14 cellular contexts compared by ENCODE assay signal in the genomic region with DNA sequence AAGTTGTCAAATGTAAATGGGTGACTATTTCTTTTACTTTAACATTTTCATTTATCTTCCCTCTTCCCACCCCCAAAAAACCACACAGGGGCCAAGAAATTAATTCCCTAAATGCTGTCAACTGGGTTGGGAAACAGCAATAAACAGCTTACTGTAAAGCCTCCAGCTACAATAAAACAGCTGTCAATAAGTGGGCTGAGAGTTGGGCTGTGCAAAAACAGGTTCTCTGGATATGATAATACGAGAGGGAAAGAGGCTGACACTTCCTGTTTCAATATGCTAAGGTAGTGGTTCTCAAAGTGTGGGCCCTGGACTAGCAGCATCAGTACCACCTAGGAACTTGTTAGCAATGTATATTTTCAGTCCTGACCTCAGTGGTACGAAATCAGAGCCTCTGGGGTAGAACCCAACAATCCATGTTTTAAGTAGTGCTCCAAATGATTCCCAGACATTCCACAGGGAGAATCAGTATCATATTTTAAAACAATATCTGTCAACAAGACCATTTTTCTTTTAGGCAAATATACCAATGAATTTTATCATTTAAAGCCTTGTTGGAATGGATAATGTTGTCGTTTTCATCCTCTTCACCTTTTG. TPM values are rescaled to one million over a fixed set of nuclear protein-coding genes. Genes with fewer than 3 reads are reported as not detected.
A peak's percentile ranks its signal among the peaks of the same experiment; 100 is the strongest.
DNase-seq lines count a peak whose midpoint lies in the region; ATAC-seq and TF ChIP-seq lines count a peak whose summit lies in the region.
"Had no signal": no experiment of that assay in that cellular context is flagged by ENCODE, and none has a peak within 500 bp of the region (broad histone marks: within the 10 kb centered on the region; RNA-seq: fewer than 3 reads in every experiment).

No MANE protein-coding gene starts in this region.

- ATAC-seq in activated T-cell treated with anti-CD3 and anti-CD28 coated beads, Interleukin-2, amount 50 U/mL, for 72 hours (replicated peaks in 1 of 2): peak; percentile 42 to 49
- ATAC-seq in HG03025 (IDR thresholded peaks at IDR 0.05; ENCODE audit: low FRiP score, unreplicated experiment) (peak; percentile 68), activated B cell treated with CpG ODN at 0.5 μM for 24 hours (ENCODE audit: low read depth) (peak; percentile 72), GM21360 (IDR thresholded peaks at IDR 0.05; ENCODE audit: unreplicated experiment) (no peak)
- ATAC-seq in stimulated activated naive CD8-positive, alpha-beta T cell treated with anti-CD3 and anti-CD28 coated beads, Interleukin-15, amount 100 ng/mL, for 72 hours: peak; percentile 64
- ATAC-seq: T-helper 17 cell had no signal

- POLR2A ChIA-PET in activated B cell treated with CpG ODN at 0.5 μM for 24 hours (lab: Charles Lee): interaction anchor here (0.7 kb wide), 1 partner anchor 16 kb away, joined by 5 read pairs; no protein-coding TSS in a partner anchor

- no peaks in the 10 kb centered on the region for H3K9me3 Mint-ChIP-seq in activated T-cell treated with anti-CD3 and anti-CD28 coated beads, Interleukin-2, amount 50 U/mL, for 72 hours
- no peaks in the 10 kb centered on the region for H3K9me3 Mint-ChIP-seq in activated B cell treated with CpG ODN at 0.5 μM for 24 hours
- H3K9me3 Mint-ChIP-seq in stimulated activated naive CD8-positive, alpha-beta T cell treated with anti-CD3 and anti-CD28 coated beads, Interleukin-15, amount 100 ng/mL, for 72 hours: no peaks in the 10 kb centered on the region

- no peaks in the 10 kb centered on the region for H3K36me3 Mint-ChIP-seq in activated T-cell treated with anti-CD3 and anti-CD28 coated beads, Interleukin-2, amount 50 U/mL, for 72 hours (ENCODE audit: insufficient read depth in 2 of 2)
- H3K36me3 Mint-ChIP-seq in activated B cell treated with CpG ODN at 0.5 μM for 24 hours (ENCODE audit: low read depth): no peaks in the 10 kb centered on the region

- CTCF ChIA-PET in activated B cell treated with CpG ODN at 0.5 μM for 24 hours (lab: Charles Lee): interaction anchor here (3.9 kb wide), 1 partner anchor 533 kb away, joined by 26 read pairs; no protein-coding TSS in a partner anchor

- H3K4me1 Mint-ChIP-seq in activated T-cell treated with anti-CD3 and anti-CD28 coated beads, Interleukin-2, amount 50 U/mL, for 72 hours (ENCODE audit: low read depth): peaks cover 7% of the 10 kb centered on the region
- H3K4me1 Mint-ChIP-seq in activated B cell treated with CpG ODN at 0.5 μM for 24 hours: peaks cover 42% of the 10 kb centered on the region
- H3K4me1 Mint-ChIP-seq in stimulated activated naive CD8-positive, alpha-beta T cell treated with anti-CD3 and anti-CD28 coated beads, Interleukin-15, amount 100 ng/mL, for 72 hours: no peaks in the 10 kb centered on the region

- intact Hi-C loops in activated B cell treated with CpG ODN at 0.5 μM for 24 hours (cut with micrococcal nuclease): loop anchor here (1.0 to 5.0 kb wide), 4 partner anchors 9 to 1294 kb away; partner anchors contain the start of gene PCDH9

- H3K27me3 Mint-ChIP-seq in activated T-cell treated with anti-CD3 and anti-CD28 coated beads, Interleukin-2, amount 50 U/mL, for 72 hours (ENCODE audit: low read depth): no peaks in the 10 kb centered on the region
- H3K27me3 Mint-ChIP-seq in activated B cell treated with CpG ODN at 0.5 μM for 24 hours: no peaks in the 10 kb centered on the region
- no peaks in the 10 kb centered on the region for H3K27me3 Mint-ChIP-seq in stimulated activated naive CD8-positive, alpha-beta T cell treated with anti-CD3 and anti-CD28 coated beads, Interleukin-15, amount 100 ng/mL, for 72 hours

- no peak overlapping the region for H3K27ac Mint-ChIP-seq in activated T-cell treated with anti-CD3 and anti-CD28 coated beads, Interleukin-2, amount 50 U/mL, for 72 hours
- peak overlapping the region; percentile 70 for H3K27ac Mint-ChIP-seq in activated B cell treated with CpG ODN at 0.5 μM for 24 hours
- no peak overlapping the region for H3K27ac Mint-ChIP-seq in stimulated activated naive CD8-positive, alpha-beta T cell treated with anti-CD3 and anti-CD28 coated beads, Interleukin-15, amount 100 ng/mL, for 72 hours
- H3K27ac Mint-ChIP-seq: T-helper 17 cell had no signal

- no peak overlapping the region for H3K4me3 Mint-ChIP-seq in activated T-cell treated with anti-CD3 and anti-CD28 coated beads, Interleukin-2, amount 50 U/mL, for 72 hours
- H3K4me3 Mint-ChIP-seq in activated B cell treated with CpG ODN at 0.5 μM for 24 hours: peak overlapping the region; percentile 60
- H3K4me3 Mint-ChIP-seq in stimulated activated naive CD8-positive, alpha-beta T cell treated with anti-CD3 and anti-CD28 coated beads, Interleukin-15, amount 100 ng/mL, for 72 hours: no peak overlapping the region
- H3K4me3 Mint-ChIP-seq: T-helper 17 cell had no signal

- TF ChIP-seq CTCF in activated B cell treated with CpG ODN at 0.5 μM for 24 hours (IDR thresholded peaks at IDR 0.05): no peak

- no peak for DNase-seq in activated T-cell treated with anti-CD3 and anti-CD28 coated beads, Interleukin-2, amount 50 U/mL, for 72 hours
- no peak for DNase-seq in activated T-cell treated with anti-CD3 and anti-CD28 coated beads, Interleukin-2, amount 50 U/mL, for 48 hours
- DNase-seq in activated B cell treated with CpG ODN at 0.5 μM for 24 hours (no peak), NCI-H146 treated with DMSO at 0.1 percent for 48 hours (lab: John Stamatoyannopoulos, UW; ENCODE audit: unreplicated experiment) (no peak), SHP77 (lab: John Stamatoyannopoulos, UW) (no peak)
- DNase-seq in stimulated activated naive CD8-positive, alpha-beta T cell treated with anti-CD3 and anti-CD28 coated beads, Interleukin-15, amount 100 ng/mL, for 72 hours: no peak
- DNase-seq: activated CD8-positive, alpha-beta memory T cell treated with anti-CD3 and anti-CD28 coated beads, Interleukin-2, amount 50 U/mL, for 48 hours; pancreas; stimulated activated CD4-positive, alpha-beta T cell treated with anti-CD3 and anti-CD28 coated beads, Interleukin-4, amount 100 ng/mL, for 1 hour; T-helper 17 cell; testis had no signal

RNA-seq across cellular contexts. Expression of gene PCDH9, which starts 8.4 kb away (rescaled TPM):
- under 1 TPM; 0.12 to 0.34 TPM for total RNA-seq in activated T-cell treated with anti-CD3 and anti-CD28 coated beads, Interleukin-2, amount 50 U/mL, for 72 hours
- total RNA-seq in activated B cell treated with CpG ODN at 0.5 μM for 24 hours: 5.6 and 6.4 TPM in 2 replicates
- total RNA-seq: G401 had no signal
